19 cellular contexts compared by ENCODE assay signal in the genomic region with DNA sequence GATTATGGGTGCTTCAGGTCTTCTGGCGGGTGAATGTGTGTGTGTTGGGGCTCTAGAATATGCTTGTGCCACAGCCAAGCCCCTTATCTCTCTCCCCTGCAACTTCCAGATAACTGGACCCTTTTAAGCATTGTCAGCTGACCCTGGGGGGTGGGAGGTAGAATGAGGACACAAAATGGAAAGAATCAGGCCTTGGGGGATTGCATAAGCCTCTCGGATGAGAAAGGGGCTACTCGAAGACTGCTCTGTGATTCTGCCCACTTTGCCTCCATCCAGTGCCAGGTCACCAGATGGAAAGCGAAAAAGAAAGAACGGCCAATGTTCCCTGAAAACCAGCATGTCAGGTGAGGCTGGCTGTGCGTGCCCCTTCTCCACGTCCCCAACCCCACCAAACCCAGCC. TPM values are rescaled to one million over a fixed set of nuclear protein-coding genes. Genes with fewer than 3 reads are reported as not detected.
DNase-seq lines count a peak whose midpoint lies in the region; ATAC-seq and TF ChIP-seq lines count a peak whose summit lies in the region.
"Had no signal": no experiment of that assay in that cellular context is flagged by ENCODE, and none has a peak within 500 bp of the region (broad histone marks: within the 10 kb centered on the region; RNA-seq: fewer than 3 reads in every experiment).

No MANE protein-coding gene starts in this region.

- peaks cover 3% of the 10 kb centered on the region for H3K9me3 Mint-ChIP-seq in glutamatergic neuron (ENCODE audit: unreplicated experiment)
- H3K9me3 Mint-ChIP-seq: activated naive CD8-positive, alpha-beta T cell treated with anti-CD3 and anti-CD28 coated beads for 36 hours; activated T-cell treated with anti-CD3 and anti-CD28 coated beads, Interleukin-2, amount 50 U/mL, for 72 hours; HFFc6; stimulated activated effector memory CD8-positive, alpha-beta T cell treated with anti-CD3 and anti-CD28 coated beads, Interleukin-12 subunit alpha, Interleukin-12 subunit beta, amount 100 ng/mL, for 72 hours; WTC11 had no signal

- H2BK15ac ChIP-seq in mesenchymal stem cell (ENCODE audit: low read depth, poor library complexity, severe bottlenecking) = no peak overlapping the region

- H3K4me1 Mint-ChIP-seq in glutamatergic neuron (ENCODE audit: low read depth, unreplicated experiment) = peaks cover 12% of the 10 kb centered on the region

- H4K91ac ChIP-seq in mesenchymal stem cell (ENCODE audit: low read length) = no peak overlapping the region

- H3K27ac Mint-ChIP-seq in glutamatergic neuron (ENCODE audit: unreplicated experiment) = no peak overlapping the region
- H3K27ac Mint-ChIP-seq: activated naive CD8-positive, alpha-beta T cell treated with anti-CD3 and anti-CD28 coated beads for 36 hours; activated T-cell treated with anti-CD3 and anti-CD28 coated beads, Interleukin-2, amount 50 U/mL, for 72 hours; HFFc6; WTC11 had no signal

- peaks cover 5% of the 10 kb centered on the region for H3K36me3 Mint-ChIP-seq in glutamatergic neuron (ENCODE audit: unreplicated experiment)
- H3K36me3 Mint-ChIP-seq: activated naive CD8-positive, alpha-beta T cell treated with anti-CD3 and anti-CD28 coated beads for 36 hours; WTC11 had no signal

- peak overlapping the region; percentile 90 to 98 (median 98) for H3K27ac ChIP-seq in body of pancreas
- H3K27ac ChIP-seq in mesenchymal stem cell (ENCODE audit: low read length, poor library complexity, severe bottlenecking) = no peak overlapping the region
- H3K27ac ChIP-seq in temporal lobe (ENCODE audit: low read depth, low read length) = peak overlapping the region; percentile 100

- no peaks in the 10 kb centered on the region for H3K36me3 ChIP-seq in body of pancreas (replicated peaks in 1 of 2; ENCODE audit: insufficient read depth in 1 of 2, low read depth in 2 of 2)
- peaks cover 24 to 52% of the 10 kb centered on the region in 2 experiments for H3K36me3 ChIP-seq in mesenchymal stem cell (ENCODE audit: control insufficient read depth in 1 of 2, insufficient read depth in 2 of 2, low read depth in 1 of 2, low read length in 2 of 2)
- H3K36me3 ChIP-seq in BE2C = peaks cover 7% of the 10 kb centered on the region

- no peaks in the 10 kb centered on the region for H3K27me3 ChIP-seq in body of pancreas
- H3K27me3 ChIP-seq in mesenchymal stem cell (ENCODE audit: control insufficient read depth in 1 of 2, insufficient read depth in 1 of 2, low read length in 2 of 2) = no peaks in the 10 kb centered on the region
- no peaks in the 10 kb centered on the region for H3K27me3 ChIP-seq in BE2C

- H4K8ac ChIP-seq in mesenchymal stem cell (ENCODE audit: low read length) = no peak overlapping the region

- H2BK120ac ChIP-seq in mesenchymal stem cell (ENCODE audit: low read depth, low read length) = no peak overlapping the region

- no peak overlapping the region for H3K4ac ChIP-seq in mesenchymal stem cell (ENCODE audit: low read depth in 1 of 2, low read length in 2 of 2)

- no peak overlapping the region for H3K18ac ChIP-seq in mesenchymal stem cell (ENCODE audit: low read depth in 1 of 2, low read length in 2 of 2)

- H2BK5ac ChIP-seq in mesenchymal stem cell (ENCODE audit: low read depth, low read length, poor library complexity, severe bottlenecking) = no peak overlapping the region

- TF ChIP-seq CTCF in body of pancreas (IDR thresholded peaks at IDR 0.05) (no peak), BE2C (IDR thresholded peaks at IDR 0.05; ENCODE audit: low read depth, low read length) (no peak), glutamatergic neuron (IDR thresholded peaks at IDR 0.05; ENCODE audit: partially characterized antibody, unreplicated experiment) (no peak)

- DNase-seq in OCI-M1 (lab: John Stamatoyannopoulos, UW) = peak; percentile 47
- DNase-seq in body of pancreas = no peak
- DNase-seq in mesenchymal stem cell = no peak
- no peak for DNase-seq in BE2C
- DNase-seq in glutamatergic neuron = no peak
- DNase-seq: activated naive CD8-positive, alpha-beta T cell treated with anti-CD3 and anti-CD28 coated beads for 36 hours; activated T-cell treated with anti-CD3 and anti-CD28 coated beads, Interleukin-2, amount 50 U/mL, for 72 hours; AML-193; HFFc6; NCI-H1105 treated with DMSO at 0.1 percent for 48 hours; NCI-H2107; NCI-H524; retina; SHP77 treated with DMSO at 0.1 percent for 48 hours had no signal

- H3K9me3 ChIP-seq in body of pancreas = no peaks in the 10 kb centered on the region
- no peaks in the 10 kb centered on the region for H3K9me3 ChIP-seq in mesenchymal stem cell (ENCODE audit: control insufficient read depth, low read length)
- H3K9me3 ChIP-seq in BE2C = no peaks in the 10 kb centered on the region

- ATAC-seq in body of pancreas (no peak), GM18520 (IDR thresholded peaks at IDR 0.05; ENCODE audit: unreplicated experiment) (no peak), GM19035 (IDR thresholded peaks at IDR 0.05; ENCODE audit: unreplicated experiment) (no peak)
- ATAC-seq: activated T-cell treated with anti-CD3 and anti-CD28 coated beads, Interleukin-2, amount 50 U/mL, for 72 hours; WTC11 had no signal

- peak overlapping the region; percentile 71 for H3K9ac ChIP-seq in mesenchymal stem cell (ENCODE audit: low read length)

- H3K4me1 ChIP-seq in body of pancreas = peaks cover 63% of the 10 kb centered on the region
- peaks cover 30% of the 10 kb centered on the region for H3K4me1 ChIP-seq in mesenchymal stem cell (ENCODE audit: control insufficient read depth, insufficient read depth, low read depth, low read length)
- H3K4me1 ChIP-seq in BE2C = peaks cover 43% of the 10 kb centered on the region

- no peak overlapping the region for H3K4me2 ChIP-seq in mesenchymal stem cell (ENCODE audit: low read length, poor library complexity, severe bottlenecking)

- H3K23ac ChIP-seq in mesenchymal stem cell (ENCODE audit: low read length in 2 of 2) = no peak overlapping the region

- H3K79me1 ChIP-seq in mesenchymal stem cell (replicated peaks; ENCODE audit: low read length, poor library complexity, severe bottlenecking) = peaks cover 16% of the 10 kb centered on the region

- intact Hi-C loops in body of pancreas (cut with DNase I) = no loop called here

- H3K14ac ChIP-seq in mesenchymal stem cell (ENCODE audit: low read length in 2 of 2) = no peak overlapping the region

- H3K27me3 Mint-ChIP-seq in glutamatergic neuron (ENCODE audit: unreplicated experiment) = peaks cover 7% of the 10 kb centered on the region
- H3K27me3 Mint-ChIP-seq: activated naive CD8-positive, alpha-beta T cell treated with anti-CD3 and anti-CD28 coated beads for 36 hours had no signal

- H2AK5ac ChIP-seq in mesenchymal stem cell (ENCODE audit: low read length, severe bottlenecking) = no peak overlapping the region

- TF ChIP-seq POLR2A in body of pancreas (IDR thresholded peaks at IDR 0.05) = no peak

- H3K4me3 ChIP-seq in body of pancreas (no peak overlapping the region), mesenchymal stem cell (ENCODE audit: insufficient read depth in 1 of 2, low read depth in 1 of 2, low read length in 2 of 2) (peak overlapping the region in 1 of 2 experiments; percentile 4), BE2C (ENCODE audit: low read depth, low read length) (no peak overlapping the region)

- WGBS in body of pancreas, 2 donors = 76 to 81% methylated on average over 7 of the region's 7 CpGs
- 93% methylated on average over 5 of the region's 7 CpGs for WGBS in mesenchymal stem cell

- no peak overlapping the region for H2AFZ ChIP-seq in mesenchymal stem cell (ENCODE audit: low read depth, low read length)

- no peak overlapping the region for H3K4me3 Mint-ChIP-seq in glutamatergic neuron (ENCODE audit: unreplicated experiment)
- H3K4me3 Mint-ChIP-seq: activated naive CD8-positive, alpha-beta T cell treated with anti-CD3 and anti-CD28 coated beads for 36 hours; activated T-cell treated with anti-CD3 and anti-CD28 coated beads, Interleukin-2, amount 50 U/mL, for 72 hours; HFFc6; stimulated activated effector memory CD8-positive, alpha-beta T cell treated with anti-CD3 and anti-CD28 coated beads, Interleukin-12 subunit alpha, Interleukin-12 subunit beta, amount 100 ng/mL, for 72 hours; WTC11 had no signal

- no peak overlapping the region for H2BK12ac ChIP-seq in mesenchymal stem cell (ENCODE audit: low read length in 2 of 2)

RNA-seq across cellular contexts. Expression of a gene that starts 13.8 kb away (rescaled TPM):
- 10 to 100 TPM; 37.9 to 61.6 TPM for total RNA-seq in body of pancreas
- 24.1 TPM for polyA plus RNA-seq in mesenchymal stem cell (2013, experiment 1 of 2)
- 23.2 TPM for polyA plus RNA-seq in mesenchymal stem cell (2013, experiment 2 of 2)
- total RNA-seq in temporal lobe = 109 TPM
- polyA plus RNA-seq in BE2C (2012; ENCODE audit: insufficient read depth, insufficient read length, low read depth) = 233 TPM
- total RNA-seq in glutamatergic neuron (ENCODE audit: unreplicated experiment) = 17.6 TPM

RNA-seq across cellular contexts. Expression of a gene that starts 22.4 kb away (rescaled TPM):
- 10 to 100 TPM; 34.9 to 38.7 TPM for total RNA-seq in body of pancreas
- 35.2 TPM for polyA plus RNA-seq in mesenchymal stem cell (2013, experiment 1 of 2)
- 35.4 TPM for polyA plus RNA-seq in mesenchymal stem cell (2013, experiment 2 of 2)
- total RNA-seq in temporal lobe = 76.7 TPM
- 173 TPM for polyA plus RNA-seq in BE2C (2012; ENCODE audit: insufficient read depth, insufficient read length, low read depth)
- 172 TPM for total RNA-seq in glutamatergic neuron (ENCODE audit: unreplicated experiment)

RNA-seq across cellular contexts. Expression of a gene that starts 23.8 kb away (rescaled TPM):
- total RNA-seq in body of pancreas = 1 to 10 TPM; 2.3 to 5.9 TPM
- polyA plus RNA-seq in mesenchymal stem cell (2013, experiment 1 of 2) = 6.1 TPM
- 5.5 TPM for polyA plus RNA-seq in mesenchymal stem cell (2013, experiment 2 of 2)
- total RNA-seq in temporal lobe = 0.25 TPM
- 24.5 TPM for polyA plus RNA-seq in BE2C (2012; ENCODE audit: insufficient read depth, insufficient read length, low read depth)
- 1.3 TPM for total RNA-seq in glutamatergic neuron (ENCODE audit: unreplicated experiment)

RNA-seq across cellular contexts. Expression of a gene that starts 45.2 kb away (rescaled TPM):
- total RNA-seq in body of pancreas (100 to 1,000 TPM in 1 of 2 donors, 10 to 100 TPM in 1; 75.5 to 157 TPM), temporal lobe (81.9 TPM), glutamatergic neuron (ENCODE audit: unreplicated experiment) (110 TPM)
- polyA plus RNA-seq in mesenchymal stem cell (2013, experiment 1 of 2) = 67.5 TPM
- polyA plus RNA-seq in mesenchymal stem cell (2013, experiment 2 of 2) = 66.9 TPM
- polyA plus RNA-seq in BE2C (2012; ENCODE audit: insufficient read depth, insufficient read length, low read depth) = 119 TPM
